Comparison of ENCODE assay signal across 19 cellular contexts in genomic region chr22:48931452-48931851, GRCh38.
"Had no signal": no experiment of that assay in that cellular context is flagged by ENCODE, and none has a peak within 500 bp of the region (broad histone marks: within the 10 kb centered on the region; RNA-seq: fewer than 3 reads in every experiment).

No MANE protein-coding gene starts in this region.

- H3K36me3 Mint-ChIP-seq: stimulated activated naive B cell treated with anti-CD40 and anti-IgM and Interleukin-4, amounts not matched to agents 10 μg/mL and 1 μg/mL and 100 μg/mL, for 72 hours had no signal

- H3K27ac Mint-ChIP-seq: activated naive CD4-positive, alpha-beta T cell treated with anti-CD3 and anti-CD28 coated beads, Interleukin-2, amount 50 U/mL, for 72 hours; activated T-cell treated with anti-CD3 and anti-CD28 coated beads, Interleukin-2, amount 50 U/mL, for 72 hours; dendritic cell treated with granulocyte-macrophage colony-stimulating factor and Interleukin-4, amounts not matched to agents 40 ng/mL and 50 ng/mL, for 4 days; endodermal cell; natural killer cell treated with Interleukin-12 subunit alpha and Interleukin-12 subunit beta and Interleukin-15 and Interleukin-18, amount 100 ng/mL, for 72 hours; stimulated activated naive B cell treated with anti-CD40 and anti-IgM and Interleukin-4, amounts not matched to agents 10 μg/mL and 1 μg/mL and 100 μg/mL, for 72 hours had no signal

- ATAC-seq: activated naive CD4-positive, alpha-beta T cell treated with anti-CD3 and anti-CD28 coated beads, Interleukin-2, amount 50 U/mL, for 72 hours; activated T-cell treated with anti-CD3 and anti-CD28 coated beads, Interleukin-2, amount 50 U/mL, for 72 hours; heart right ventricle; left lung; natural killer cell treated with Interleukin-12 subunit alpha and Interleukin-12 subunit beta and Interleukin-15 and Interleukin-18, amount 100 ng/mL, for 72 hours; right lobe of liver; stimulated activated naive B cell treated with anti-CD40 and anti-IgM and Interleukin-4, amounts not matched to agents 10 μg/mL and 1 μg/mL and 100 μg/mL, for 72 hours had no signal

- H3K9me3 Mint-ChIP-seq: natural killer cell treated with Interleukin-12 subunit alpha and Interleukin-12 subunit beta and Interleukin-15 and Interleukin-18, amount 100 ng/mL, for 72 hours had no signal

- H3K4me1 Mint-ChIP-seq: endodermal cell; stimulated activated naive B cell treated with anti-CD40 and anti-IgM and Interleukin-4, amounts not matched to agents 10 μg/mL and 1 μg/mL and 100 μg/mL, for 72 hours had no signal

- H3K4me3 Mint-ChIP-seq: activated T-cell treated with anti-CD3 and anti-CD28 coated beads, Interleukin-2, amount 50 U/mL, for 72 hours; dendritic cell treated with granulocyte-macrophage colony-stimulating factor and Interleukin-4, amounts not matched to agents 40 ng/mL and 50 ng/mL, for 4 days; endodermal cell; natural killer cell treated with Interleukin-12 subunit alpha and Interleukin-12 subunit beta and Interleukin-15 and Interleukin-18, amount 100 ng/mL, for 72 hours; stimulated activated naive B cell treated with anti-CD40 and anti-IgM and Interleukin-4, amounts not matched to agents 10 μg/mL and 1 μg/mL and 100 μg/mL, for 72 hours had no signal

- FAIRE-seq: small intestine had no signal

- DNase-seq: activated CD4-positive, alpha-beta T cell treated with anti-CD3 and anti-CD28 coated beads for 4 hours; activated CD4-positive, alpha-beta T cell treated with anti-CD3 and anti-CD28 coated beads, Interleukin-2, amount 50 U/mL, for 4 hours; activated naive CD4-positive, alpha-beta T cell; activated T-cell treated with anti-CD3 and anti-CD28 coated beads, Interleukin-2, amount 50 U/mL, for 72 hours; central memory CD4-positive, alpha-beta T cell; endodermal cell; esophagus squamous epithelium; foreskin melanocyte; heart right ventricle; left lung; mesendoderm; right lobe of liver; small intestine; stimulated activated CD4-positive, alpha-beta T cell treated with anti-CD3 and anti-CD28 coated beads, Interleukin-1b, Interleukin-23, amount 100 ng/mL, for 48 hours; stimulated activated CD4-positive, alpha-beta T cell treated with anti-CD3 and anti-CD28 coated beads, Interleukin-4, amount 100 ng/mL, for 4 hours; stimulated activated naive B cell treated with anti-CD40 and anti-IgM and Interleukin-4, amounts not matched to agents 10 μg/mL and 1 μg/mL and 100 μg/mL, for 72 hours had no signal
